Comparison of ENCODE assay signal across 13 cellular contexts in genomic region chr11:77470504-77470903, GRCh38. TPM values are rescaled to one million over a fixed set of nuclear protein-coding genes. Genes with fewer than 3 reads are reported as not detected.
DNase-seq lines count a peak whose midpoint lies in the region; ATAC-seq and TF ChIP-seq lines count a peak whose summit lies in the region.
"Had no signal": no experiment of that assay in that cellular context is flagged by ENCODE, and none has a peak within 500 bp of the region (broad histone marks: within the 10 kb centered on the region; RNA-seq: fewer than 3 reads in every experiment).

No MANE protein-coding gene starts in this region.

- no peaks in the 10 kb centered on the region for H3K9me2 ChIP-seq in GM23338 (ENCODE audit: insufficient read depth)

- H3K36me3 ChIP-seq in GM23338 (ENCODE audit: insufficient read depth), result no peaks in the 10 kb centered on the region
- H3K36me3 ChIP-seq in muscle layer of duodenum (ENCODE audit: control insufficient read depth in 1 of 2, insufficient read depth in 2 of 2, low read length in 2 of 2), result no peaks in the 10 kb centered on the region
- H3K36me3 ChIP-seq: Peyer's patch, WERI-Rb-1 had no signal

- peak overlapping the region; percentile 74 for H3K4me2 ChIP-seq in GM23338

- H4K20me1 ChIP-seq in GM23338 (replicated peaks; ENCODE audit: insufficient read depth), result no peaks in the 10 kb centered on the region

- peak overlapping the region; percentile 89 for H3K4me3 Mint-ChIP-seq in GM23338

- peak overlapping the region; percentile 62 for H3K4me3 ChIP-seq in GM23338
- H3K4me3 ChIP-seq in muscle layer of duodenum (ENCODE audit: low read depth in 1 of 2, low read length in 2 of 2), result no peak overlapping the region
- H3K4me3 ChIP-seq: Peyer's patch had no signal

- ATAC-seq in GM18502 (IDR thresholded peaks at IDR 0.05; ENCODE audit: poor library complexity, unreplicated experiment) (peak; percentile 41), GM23338 (no peak; the same call in 2 of the 3 replicates), foreskin keratinocyte (no peak)
- ATAC-seq: naive thymus-derived CD4-positive, alpha-beta T cell had no signal

- TF ChIP-seq CTCF in GM23338 (conservative IDR thresholded peaks at IDR 0.05; ENCODE audit: low read depth in 2 of 2) (no peak), foreskin keratinocyte (conservative IDR thresholded peaks at IDR 0.05) (no peak)

- H3K27me3 Mint-ChIP-seq in GM23338 (ENCODE audit: insufficient read depth, low read depth, poor library complexity), result peaks cover 6% of the 10 kb centered on the region

- peaks cover 15% of the 10 kb centered on the region for H3F3A ChIP-seq in GM23338 (replicated peaks; ENCODE audit: low read depth)

- H2AFZ ChIP-seq in GM23338, result no peak overlapping the region

- H3K4me1 Mint-ChIP-seq in GM23338, result peaks cover 70% of the 10 kb centered on the region

- peak overlapping the region; percentile 84 for H3K27ac Mint-ChIP-seq in GM23338

- H3K27me3 ChIP-seq in GM23338 (ENCODE audit: insufficient read depth) (no peaks in the 10 kb centered on the region), muscle layer of duodenum (ENCODE audit: low read depth, low read length) (no peaks in the 10 kb centered on the region), foreskin keratinocyte (no peaks in the 10 kb centered on the region)
- H3K27me3 ChIP-seq: Peyer's patch had no signal

- 0 out of 3 replicates have a peak, but pooled peaks cover 4% of the 10 kb centered on the region for H3K9me3 Mint-ChIP-seq in GM23338

- H3K36me3 Mint-ChIP-seq in GM23338 (ENCODE audit: low read depth), result peaks cover 6% of the 10 kb centered on the region

- H3K27ac ChIP-seq in GM23338 (ENCODE audit: low read depth), result peak overlapping the region; percentile 96
- peak overlapping the region; percentile 4 for H3K27ac ChIP-seq in muscle layer of duodenum (ENCODE audit: low read length)
- no peak overlapping the region for H3K27ac ChIP-seq in foreskin keratinocyte
- H3K27ac ChIP-seq: WERI-Rb-1 had no signal

- H3K9me3 ChIP-seq in muscle layer of duodenum (ENCODE audit: control insufficient read depth in 1 of 2, low read length in 2 of 2), result no peaks in the 10 kb centered on the region
- H3K9me3 ChIP-seq: Peyer's patch had no signal

- peaks cover 60% of the 10 kb centered on the region for H3K79me2 ChIP-seq in GM23338 (replicated peaks; ENCODE audit: insufficient read depth)

- peaks cover 59% of the 10 kb centered on the region for H3K4me1 ChIP-seq in GM23338 (ENCODE audit: insufficient read depth)
- no peaks in the 10 kb centered on the region for H3K4me1 ChIP-seq in muscle layer of duodenum (ENCODE audit: control insufficient read depth in 1 of 2, insufficient read depth in 2 of 2, low read length in 2 of 2)
- peaks cover 13% of the 10 kb centered on the region for H3K4me1 ChIP-seq in foreskin keratinocyte

- DNase-seq in GM23338 (ENCODE audit: low spot score) (peak; percentile 74), MV-4-11 (lab: John Stamatoyannopoulos, UW) (peak; percentile 78), foreskin keratinocyte (no peak), T-helper 9 cell (no peak), NCI-H187 treated with DMSO at 0.1 percent for 48 hours (lab: John Stamatoyannopoulos, UW) (no peak), NCI-H1105 treated with DMSO at 0.1 percent for 48 hours (lab: John Stamatoyannopoulos, UW) (no peak)
- DNase-seq: naive thymus-derived CD4-positive, alpha-beta T cell; NCI-H1436; Peyer's patch; stimulated activated naive CD4-positive, alpha-beta T cell; WERI-Rb-1 had no signal

TF ChIP-seq in GM23338, 12 proteins besides CTCF, POLR2A, EP300 and RAD21:
- TF ChIP-seq NANOG (IDR thresholded peaks at IDR 0.05; ENCODE audit: borderline replicate concordance), result peak; percentile 97
- no peak for TF ChIP-seq REST (IDR thresholded peaks at IDR 0.05; ENCODE audit: unreplicated experiment)
- TF ChIP-seq ZNF462 (CRISPR knock-in tag; IDR thresholded peaks at IDR 0.05), result no peak
- no peak for TF ChIP-seq POLR2AphosphoS5 (IDR thresholded peaks at IDR 0.05; ENCODE audit: low read depth)
TF ChIP-seq in GM23338: peak in this region for 1.

RNA-seq across cellular contexts. Expression of gene PAK1, which starts 3.4 kb away (rescaled TPM):
- total RNA-seq in GM23338 (2014; rRNA removed; shearing (Covaris generic)), result 143 and 175 TPM in 2 replicates
- polyA plus RNA-seq in GM23338 (2016; fragmentation: Nextera tagmentation; extraction: Ambion mirVana), result 102 and 109 TPM in 2 replicates
- 60.7 and 61.9 TPM in 2 replicates for total RNA-seq in foreskin keratinocyte
- polyA plus RNA-seq in foreskin keratinocyte, result 30.1 and 34.7 TPM in 2 replicates

Comparison
In these comparisons a context has a peak if more than half of its experiments do, and no peak if none do; other contexts are left out.
1. DNase-seq: peak in GM23338 (single experiment) and MV-4-11 (single experiment); none in foreskin keratinocyte (0 of 2), T-helper 9 cell (single experiment), NCI-H187 treated with DMSO at 0.1 percent for 48 hours (single experiment) and NCI-H1105 treated with DMSO at 0.1 percent for 48 hours (single experiment).